Comparison of ENCODE assay signal across 26 cellular contexts in genomic region chr2:133736674-133737073, GRCh38.
"Had no signal": no experiment of that assay in that cellular context is flagged by ENCODE, and none has a peak within 500 bp of the region (broad histone marks: within the 10 kb centered on the region; RNA-seq: fewer than 3 reads in every experiment).

No MANE protein-coding gene starts in this region.

- H3K36me3 ChIP-seq: neural progenitor cell, ovary, spleen, suprapubic skin, tibial artery, transverse colon, upper lobe of right lung, uterus had no signal

- H3K27ac ChIP-seq: neural progenitor cell, ovary, parathyroid adenoma, psoas muscle, skin epidermis, spleen, suprapubic skin, testis, tibial artery, transverse colon, upper lobe of right lung, uterus had no signal

- H3K9me3 ChIP-seq: ovary, psoas muscle, suprapubic skin, testis, tibial artery, transverse colon, upper lobe of right lung, uterus had no signal

- H3K4me1 ChIP-seq: neural progenitor cell, parathyroid adenoma, psoas muscle, spleen, suprapubic skin, transverse colon, upper lobe of right lung, uterus had no signal

- H3K27me3 ChIP-seq: neural progenitor cell, ovary, spleen, suprapubic skin, testis, tibial artery, transverse colon, upper lobe of right lung, uterus had no signal

- H3K4me2 ChIP-seq: neural progenitor cell, smooth muscle cell had no signal

- H3K4me3 ChIP-seq: neural progenitor cell, ovary, psoas muscle, skin epidermis, smooth muscle cell, spleen, suprapubic skin, testis, tibial artery, transverse colon, upper lobe of right lung, uterus had no signal

- DNase-seq: natural killer cell; occipital lobe; ovary; posterior cingulate gyrus; psoas muscle; right cardiac atrium; spleen; stimulated activated CD4-positive, alpha-beta T cell treated with anti-CD3 and anti-CD28 coated beads, Interleukin-12 subunit alpha, Interleukin-12 subunit beta, amount 100 ng/mL, for 4 hours; stimulated activated CD4-positive, alpha-beta T cell treated with anti-CD3 and anti-CD28 coated beads, Interleukin-1b, Interleukin-23, amount 100 ng/mL, for 48 hours; stimulated activated CD4-positive, alpha-beta T cell treated with anti-CD3 and anti-CD28 coated beads, Interleukin-4, amount 100 ng/mL, for 1 hour; stimulated activated CD4-positive, alpha-beta T cell treated with anti-CD3 and anti-CD28 coated beads, Interleukin-4, amount 100 ng/mL, for 4 hours; stimulated activated CD8-positive, alpha-beta memory T cell treated with anti-CD3 and anti-CD28 coated beads, Interleukin-4, amount 100 ng/mL, for 48 hours; stimulated activated naive CD4-positive, alpha-beta T cell; stimulated activated naive CD8-positive, alpha-beta T cell treated with anti-CD3 and anti-CD28 coated beads, Interleukin-15, amount 100 ng/mL, for 72 hours; stimulated activated naive CD8-positive, alpha-beta T cell treated with anti-CD3 and anti-CD28 coated beads, Interleukin-15, Interleukin-2, amounts not matched to agents 100 U/mL and 50 U/mL, for 24 hours; substantia nigra; testis; tibial artery; transverse colon; upper lobe of right lung; uterus had no signal

- H3K9ac ChIP-seq: neural progenitor cell, parathyroid adenoma had no signal
